26 cellular contexts compared by ENCODE assay signal in the genomic region with DNA sequence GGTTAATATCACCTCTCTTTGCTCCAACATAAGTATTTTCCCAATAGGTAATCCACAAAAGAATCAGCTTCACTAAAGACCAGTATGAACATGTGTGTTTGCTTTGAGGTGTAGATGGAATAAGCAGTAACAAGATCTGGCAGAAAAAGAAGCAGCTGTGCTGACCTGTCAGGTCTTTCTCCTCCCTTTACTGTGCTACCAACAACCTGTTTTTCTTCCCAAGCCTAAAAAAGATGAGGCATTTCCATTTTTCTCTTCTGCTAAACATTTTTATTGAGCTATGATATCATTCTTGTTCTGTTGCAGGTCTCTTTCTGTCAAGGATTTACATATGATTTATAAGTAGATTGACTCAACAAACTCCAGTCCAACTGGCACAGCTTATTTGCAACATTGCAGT.
"Had no signal": no experiment of that assay in that cellular context is flagged by ENCODE, and none has a peak within 500 bp of the region (broad histone marks: within the 10 kb centered on the region; RNA-seq: fewer than 3 reads in every experiment).

No MANE protein-coding gene starts in this region.

- H2AFZ ChIP-seq: neural progenitor cell, parathyroid adenoma had no signal

- DNase-seq: hippocampal formation; kidney; left colon; left lung; lower lobe of right lung; mesendoderm; naive B cell; natural killer cell; nephron progenitor cell; occipital lobe; psoas muscle; right lobe of liver; stimulated activated CD4-positive, alpha-beta T cell treated with anti-CD3 and anti-CD28 coated beads, Interleukin-1b, Interleukin-23, amount 100 ng/mL, for 48 hours; stimulated activated CD4-positive, alpha-beta T cell treated with anti-CD3 and anti-CD28 coated beads, Interleukin-2, amount 100 ng/mL, for 48 hours; stimulated activated CD4-positive, alpha-beta T cell treated with anti-CD3 and anti-CD28 coated beads, Interleukin-4, amount 100 ng/mL, for 4 hours; stimulated activated CD8-positive, alpha-beta memory T cell treated with anti-CD3 and anti-CD28 coated beads, Interleukin-4, amount 100 ng/mL, for 48 hours; stimulated activated naive CD4-positive, alpha-beta T cell treated with Interleukin-2 at 50 U/mL for 16 hours; stimulated activated naive CD8-positive, alpha-beta T cell treated with anti-CD3 and anti-CD28 coated beads, Interleukin-15, amount 100 ng/mL, for 72 hours; substantia nigra; uterus had no signal

- H3K4me2 ChIP-seq: neural progenitor cell, smooth muscle cell had no signal

- H3K4me1 ChIP-seq: left lung, lower lobe of right lung, neural progenitor cell, parathyroid adenoma, psoas muscle, right lobe of liver, tibial nerve, uterus had no signal

- H3K9me3 ChIP-seq: neutrophil, psoas muscle, right lobe of liver had no signal

- H3K79me2 ChIP-seq: parathyroid adenoma had no signal

- H3K27ac ChIP-seq: left lung, lower lobe of right lung, neural progenitor cell, neutrophil, parathyroid adenoma, psoas muscle, right lobe of liver, tibial nerve, uterus had no signal

- ATAC-seq: left colon; left lung; lower lobe of right lung; natural killer cell; psoas muscle; right lobe of liver; stimulated activated memory B cell treated with anti-CD40 and anti-IgM and Interleukin-4, amounts not matched to agents 10 μg/mL and 1 μg/mL and 100 μg/mL, for 72 hours; stimulated activated naive CD8-positive, alpha-beta T cell treated with anti-CD3 and anti-CD28 coated beads, Interleukin-15, amount 100 ng/mL, for 72 hours had no signal

- H3K27me3 ChIP-seq: left lung, neural progenitor cell, neutrophil, right lobe of liver, tibial nerve, uterus had no signal

- H3K4me3 ChIP-seq: left lung, lower lobe of right lung, neural progenitor cell, psoas muscle, right lobe of liver, smooth muscle cell, tibial nerve, uterus had no signal

- H3K36me3 ChIP-seq: left lung, lower lobe of right lung, neural progenitor cell, neutrophil, right lobe of liver, tibial nerve, uterus had no signal

- FAIRE-seq: kidney had no signal

- H3K9ac ChIP-seq: neural progenitor cell, parathyroid adenoma had no signal
